ENCODE assay signal across 24 cellular contexts in the genomic region with DNA sequence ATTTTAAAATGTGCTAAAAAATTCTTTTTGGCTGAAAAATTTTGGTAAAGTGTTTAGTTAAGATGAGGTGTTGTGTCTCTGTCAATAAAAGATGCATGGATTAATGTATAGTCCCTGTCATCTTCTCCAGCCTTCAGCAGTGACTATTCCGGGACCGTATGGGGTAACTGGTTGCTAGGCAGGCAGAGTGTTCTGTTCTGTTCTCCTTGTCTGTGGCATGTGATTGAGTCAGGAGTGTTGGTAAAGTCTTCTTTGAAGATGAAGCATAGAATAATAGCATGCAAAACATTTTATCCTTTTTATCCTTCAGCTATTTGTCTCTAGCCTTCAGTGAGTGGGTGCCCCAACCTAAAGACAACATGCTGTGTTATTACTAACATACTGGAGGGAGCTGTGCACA.
DNase-seq lines count a peak whose midpoint lies in the region; TF ChIP-seq lines count a peak whose summit lies in the region.
"Had no signal": no experiment of that assay in that cellular context is flagged by ENCODE, and none has a peak within 500 bp of the region (broad histone marks: within the 10 kb centered on the region; RNA-seq: fewer than 3 reads in every experiment).

No MANE protein-coding gene starts in this region.

- peaks cover 15 to 93% (median 57%) of the 10 kb centered on the region in 6 donors for H3K4me1 ChIP-seq in spleen
- H3K4me1 ChIP-seq: HAP-1 had no signal

- peak; percentile 25 to 47 for DNase-seq in NCI-H526 (lab: John Stamatoyannopoulos, UW)
- DNase-seq in NCI-H526 treated with DMSO at 0.1 percent for 48 hours (lab: John Stamatoyannopoulos, UW): no peak
- DNase-seq in choroid plexus epithelial cell (ENCODE audit: low read depth): peak; percentile 65
- DNase-seq in kidney glomerular epithelial cell (lab: John Stamatoyannopoulos, UW): peak; percentile 5
- DNase-seq in spleen: no peak
- DNase-seq in SHP77 (lab: John Stamatoyannopoulos, UW): no peak
- no peak for DNase-seq in MV-4-11 (lab: John Stamatoyannopoulos, UW)
- DNase-seq in 8988T: no peak
- DNase-seq: activated CD4-positive, CD25-positive, alpha-beta regulatory T cell; activated CD8-positive, alpha-beta T cell treated with anti-CD3 and anti-CD28 coated beads, Interleukin-2, amount 10 ng/mL, durations not matched to agents 7 days and 5 days; activated naive CD4-positive, alpha-beta T cell treated with anti-CD3 and anti-CD28 coated beads for 36 hours; activated T-cell treated with anti-CD3 and anti-CD28 coated beads, Interleukin-2, amount 50 U/mL, for 24 hours; Calu3; foreskin keratinocyte; kidney; NCI-H2029 treated with DMSO at 0.1 percent for 48 hours; NCI-H446; posterior cingulate gyrus; stimulated activated CD4-positive, alpha-beta T cell treated with anti-CD3 and anti-CD28 coated beads, Interleukin-4, amount 100 ng/mL, for 24 hours; stomach had no signal

- peak overlapping the region in 6 of 8 donors; percentile 12 to 72 (median 58) for H3K27ac ChIP-seq in spleen
- H3K27ac ChIP-seq: 22Rv1, ascending aorta, foreskin keratinocyte, KMS-11, stomach had no signal

- no peak for TF ChIP-seq POLR2A in spleen (IDR thresholded peaks at IDR 0.05)

- no peaks in the 10 kb centered on the region for H3K27me3 ChIP-seq in spleen (replicated peaks in 1 of 7)
- H3K27me3 ChIP-seq: ascending aorta, foreskin keratinocyte, stomach had no signal

- H3K4me3 ChIP-seq in choroid plexus epithelial cell (ENCODE audit: low read depth, low read length) (no peak overlapping the region), spleen (no peak overlapping the region)
- H3K4me3 ChIP-seq: ascending aorta, HAP-1, stomach had no signal

- WGBS in spleen, 5 donors: 63 to 97% (median 74%) methylated on average over 2 of the region's 2 CpGs

- intact Hi-C loops in spleen (cut with DNase I; ENCODE audit: low total_unique reads): no loop called here

- peaks cover 0 to 9% (median 0%) of the 10 kb centered on the region in 6 donors for H3K36me3 ChIP-seq in spleen
- H3K36me3 ChIP-seq: HAP-1 had no signal

- TF ChIP-seq CTCF in choroid plexus epithelial cell (conservative IDR thresholded peaks at IDR 0.05; ENCODE audit: low read depth, low read length) (no peak), spleen (IDR thresholded peaks at IDR 0.05 in 8 of 11, conservative IDR thresholded peaks at IDR 0.05 in 3 of 11) (no peak)

- no peaks in the 10 kb centered on the region for H3K9me3 ChIP-seq in spleen
- H3K9me3 ChIP-seq: ascending aorta, HAP-1, stomach had no signal

Comparison
In these comparisons a context has a peak if more than half of its experiments do, and no peak if none do; other contexts are left out.
1. DNase-seq: peak in NCI-H526 (2 of 2), choroid plexus epithelial cell (single experiment) and kidney glomerular epithelial cell (single experiment); none in NCI-H526 treated with DMSO at 0.1 percent for 48 hours (single experiment), spleen (single experiment), SHP77 (0 of 2), MV-4-11 (single experiment) and 8988T (single experiment).